Comparison of ENCODE assay signal across 8 cellular contexts in the genomic region with DNA sequence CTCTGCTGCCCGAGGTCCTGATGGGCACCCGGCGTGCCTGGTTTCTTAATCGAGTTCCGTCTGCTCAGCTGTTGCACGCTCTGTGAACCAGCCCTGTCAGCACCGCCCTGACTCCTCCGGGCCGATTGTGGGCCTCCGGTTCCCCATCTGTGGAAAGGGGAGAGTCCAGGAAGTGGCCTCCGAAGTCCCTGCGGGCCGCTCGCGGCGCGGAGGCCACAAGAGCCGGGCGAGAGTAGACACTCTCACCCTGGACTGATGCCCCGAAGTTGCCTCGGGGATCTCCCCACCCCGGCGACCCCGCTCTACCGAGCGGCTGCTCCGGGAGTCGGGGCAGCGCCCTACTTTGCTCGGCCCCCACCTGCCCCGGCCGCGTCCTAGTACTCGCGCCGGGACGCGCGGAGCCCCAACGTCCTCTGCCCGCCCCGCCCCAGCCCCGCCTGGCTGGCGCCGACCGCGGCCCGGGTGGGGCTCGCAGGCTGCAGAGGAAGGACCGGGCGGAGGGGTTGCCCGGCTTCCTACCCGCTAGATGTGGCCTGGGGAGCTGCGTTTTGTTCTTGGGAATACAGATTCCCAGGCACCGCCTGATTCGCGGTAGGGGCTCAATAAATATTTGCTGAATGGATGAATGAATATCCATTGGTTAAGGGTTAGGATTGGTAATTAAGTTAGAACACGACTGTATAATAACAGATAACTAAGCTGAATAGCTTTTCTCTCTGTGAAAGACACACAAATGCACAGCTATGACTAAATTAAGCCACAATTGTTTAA.
A peak's percentile ranks its signal among the peaks of the same experiment; 100 is the strongest.
DNase-seq lines count a peak whose midpoint lies in the region; ATAC-seq and TF ChIP-seq lines count a peak whose summit lies in the region.

No MANE protein-coding gene starts in this region.

- in situ Hi-C loops in astrocyte of the spinal cord (cut with HindIII; ENCODE audit: low sequenced_read_pairs) = no loop called here

- H3K4me3 ChIP-seq in astrocyte of the spinal cord (ENCODE audit: low read depth, low read length) = peak overlapping the region; percentile 74
- peak overlapping the region; percentile 77 for H3K4me3 ChIP-seq in retinal pigment epithelial cell (ENCODE audit: low read length)

- peak; percentile 23 for ATAC-seq in HG02870 (IDR thresholded peaks at IDR 0.05; ENCODE audit: unreplicated experiment)

- TF ChIP-seq CTCF in astrocyte of the spinal cord (IDR thresholded peaks at IDR 0.05; ENCODE audit: low read depth, low read length) = no peak
- no peak for TF ChIP-seq CTCF in retinal pigment epithelial cell (conservative IDR thresholded peaks at IDR 0.05; ENCODE audit: low read depth, low read length)

- peak in 2 of 3 experiments; percentile 39 to 54 for DNase-seq in activated CD8-positive, alpha-beta memory T cell treated with anti-CD3 and anti-CD28 coated beads for 48 hours (ENCODE audit: low read depth in 2 of 3, low spot score in 2 of 3)
- DNase-seq in activated CD8-positive, alpha-beta memory T cell treated with anti-CD3 and anti-CD28 coated beads for 24 hours = no peak
- DNase-seq in NCI-H1417 (lab: John Stamatoyannopoulos, UW) = peak; percentile 64 to 97 (median 95)
- DNase-seq in SW 1271 (lab: John Stamatoyannopoulos, UW) = peak; percentile 57 to 79
- DNase-seq in astrocyte of the spinal cord (ENCODE audit: low read depth, low spot score) = peak; percentile 54
- DNase-seq in hypothalamus (lab: John Stamatoyannopoulos, UW) = peak in 41 of 51 donors; percentile 21 to 89 (median 60)
- peak; percentile 14 for DNase-seq in retinal pigment epithelial cell (ENCODE audit: low read depth)
